ENCODE assay signal across 20 cellular contexts in the genomic region with DNA sequence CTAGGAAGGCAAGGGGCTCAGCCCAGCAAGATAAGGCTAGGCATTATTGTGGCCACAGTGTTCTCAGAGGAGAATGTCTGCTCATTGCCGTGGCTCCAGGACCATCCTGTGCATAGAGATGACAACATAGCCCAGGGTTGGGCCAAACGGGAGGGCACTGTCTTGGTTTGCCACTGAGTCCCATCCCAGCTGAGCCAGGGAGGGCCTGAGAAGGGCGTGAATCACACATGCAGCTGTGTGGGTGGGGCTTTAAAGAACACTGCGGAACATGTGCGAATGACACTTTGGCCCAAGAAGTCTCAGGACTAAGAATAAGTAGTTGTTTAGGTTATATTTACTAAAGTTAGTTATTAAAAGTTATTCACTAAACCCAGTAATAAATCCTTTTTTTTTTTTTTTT.
"Had no signal": no experiment of that assay in that cellular context is flagged by ENCODE, and none has a peak within 500 bp of the region (broad histone marks: within the 10 kb centered on the region; RNA-seq: fewer than 3 reads in every experiment).

No MANE protein-coding gene starts in this region.

- H3K4me3 Mint-ChIP-seq: activated naive CD4-positive, alpha-beta T cell treated with anti-CD3 and anti-CD28 coated beads for 36 hours; stimulated activated naive CD8-positive, alpha-beta T cell treated with anti-CD3 and anti-CD28 coated beads, Interleukin-15, Interleukin-2, amounts not matched to agents 100 ng/mL and 50 ng/mL, for 24 hours; T-helper 17 cell had no signal

- H3K9me3 Mint-ChIP-seq: activated naive CD4-positive, alpha-beta T cell treated with anti-CD3 and anti-CD28 coated beads for 36 hours; stimulated activated naive CD8-positive, alpha-beta T cell treated with anti-CD3 and anti-CD28 coated beads, Interleukin-15, Interleukin-2, amounts not matched to agents 100 ng/mL and 50 ng/mL, for 24 hours had no signal

- ATAC-seq: T-helper 17 cell had no signal

- H3K9me3 ChIP-seq: prostate gland, right atrium auricular region, thyroid gland had no signal

- H3K27ac Mint-ChIP-seq: activated naive CD4-positive, alpha-beta T cell treated with anti-CD3 and anti-CD28 coated beads for 36 hours; stimulated activated naive CD8-positive, alpha-beta T cell treated with anti-CD3 and anti-CD28 coated beads, Interleukin-15, Interleukin-2, amounts not matched to agents 100 ng/mL and 50 ng/mL, for 24 hours; T-helper 17 cell had no signal

- H3K36me3 ChIP-seq: cardiac muscle cell, prostate gland, right atrium auricular region, thyroid gland had no signal

- DNase-seq: activated CD4-positive, alpha-beta T cell treated with anti-CD3 and anti-CD28 coated beads for 4 hours; activated CD4-positive, alpha-beta T cell treated with anti-CD3 and anti-CD28 coated beads, Interleukin-2, amount 50 U/mL, for 48 hours; activated CD4-positive, CD25-positive, alpha-beta regulatory T cell; activated effector memory CD4-positive, alpha-beta T cell treated with Interleukin-2 at 50 U/mL for 16 hours; activated naive CD4-positive, alpha-beta T cell treated with anti-CD3 and anti-CD28 coated beads for 36 hours; activated T-cell treated with anti-CD3 and anti-CD28 coated beads, Interleukin-2, amount 50 U/mL, for 48 hours; amygdala; erythroblast; glutamatergic neuron; kidney glomerular epithelial cell; stimulated activated CD4-positive, alpha-beta T cell treated with anti-CD3 and anti-CD28 coated beads, Interleukin-12 subunit alpha, Interleukin-12 subunit beta, amount 100 ng/mL, for 4 hours; substantia nigra; SW 1271; T-helper 17 cell; thyroid gland had no signal

- H3K27me3 ChIP-seq: cardiac muscle cell, hepatocyte, right atrium auricular region, thyroid gland had no signal

- H3K4me3 ChIP-seq: cardiac muscle cell, hepatocyte, prostate gland, right atrium auricular region, thyroid gland had no signal

- H3K4me1 ChIP-seq: prostate gland, right atrium auricular region, thyroid gland had no signal

- H3K27me3 Mint-ChIP-seq: stimulated activated naive CD8-positive, alpha-beta T cell treated with anti-CD3 and anti-CD28 coated beads, Interleukin-15, Interleukin-2, amounts not matched to agents 100 ng/mL and 50 ng/mL, for 24 hours; T-helper 17 cell had no signal

- H3K27ac ChIP-seq: cardiac muscle cell, hepatocyte, prostate gland, right atrium auricular region, thyroid gland had no signal
